ENCODE assay signal across 15 cellular contexts in the genomic region with DNA sequence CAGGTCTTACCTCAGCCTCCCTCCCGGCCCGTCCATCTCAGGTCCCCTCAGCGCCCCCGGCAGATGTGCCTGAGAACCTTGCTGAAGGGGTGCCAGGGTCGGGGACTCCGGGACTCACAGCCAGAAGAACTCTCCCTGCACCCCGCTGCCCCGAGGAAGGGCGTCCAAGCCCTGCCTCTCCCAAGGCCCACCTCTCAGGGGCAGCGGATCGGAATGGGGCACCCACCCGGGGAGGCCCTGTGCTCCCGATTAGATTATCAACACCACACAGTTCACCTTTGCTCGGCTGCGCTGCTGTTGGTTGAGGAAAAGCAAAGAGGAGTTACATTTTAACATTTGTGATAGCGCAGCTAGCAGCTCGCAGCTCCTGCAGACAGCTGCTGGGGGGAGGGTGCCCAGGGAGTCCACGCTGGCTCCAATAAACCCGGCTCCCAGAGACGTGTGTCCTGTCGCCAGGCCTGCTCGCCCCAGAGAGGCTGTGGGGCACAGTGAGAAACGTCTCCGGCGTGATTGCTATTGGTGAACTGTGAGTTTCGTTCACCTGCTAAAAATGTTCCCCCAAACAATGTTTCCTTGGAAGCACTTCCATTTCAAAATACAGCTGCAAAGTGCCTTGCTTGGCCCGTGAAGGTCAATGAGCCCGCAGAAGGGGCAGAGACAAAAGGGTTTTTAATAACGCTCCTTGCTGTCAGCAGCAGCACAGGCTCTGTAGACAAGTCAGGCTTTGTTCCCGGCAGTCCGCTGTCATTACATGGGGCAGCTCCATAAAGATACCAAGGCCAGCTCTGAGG. TPM values are rescaled to one million over a fixed set of nuclear protein-coding genes. Genes with fewer than 3 reads are reported as not detected.
DNase-seq lines count a peak whose midpoint lies in the region; TF ChIP-seq lines count a peak whose summit lies in the region.
"Had no signal": no experiment of that assay in that cellular context is flagged by ENCODE, and none has a peak within 500 bp of the region (broad histone marks: within the 10 kb centered on the region; RNA-seq: fewer than 3 reads in every experiment).

No MANE protein-coding gene starts in this region.

- no peaks in the 10 kb centered on the region for H3F3A ChIP-seq in neural cell (ENCODE audit: insufficient read depth, low read length, poor library complexity, severe bottlenecking)

- TF ChIP-seq CTCF in left ventricle myocardium inferior (IDR thresholded peaks at IDR 0.05; ENCODE audit: borderline replicate concordance) (no peak), neural cell (IDR thresholded peaks at IDR 0.05; ENCODE audit: poor library complexity, severe bottlenecking) (no peak)

- DNase-seq in Ammon's horn (ENCODE audit: low spot score) (peak; percentile 91), RPMI7951 (ENCODE audit: low read depth) (peak; percentile 8), left ventricle myocardium inferior (peak; percentile 17), SK-N-DZ (ENCODE audit: low spot score) (no peak)
- DNase-seq in activated CD4-positive, alpha-beta T cell treated with anti-CD3 and anti-CD28 coated beads for 4 hours = no peak
- no peak for DNase-seq in T-helper 2 cell treated with Interferon-gamma antibody and Interleukin-4, amounts not matched to agents 5 μg/mL and 100 μg/mL, for 36 hours (ENCODE audit: low spot score)
- no peak for DNase-seq in activated CD4-positive, alpha-beta T cell treated with anti-CD3 and anti-CD28 coated beads, Interleukin-2, amount 50 U/mL, for 48 hours
- DNase-seq: activated CD4-positive, alpha-beta T cell treated with anti-CD3 and anti-CD28 coated beads, Interleukin-2, amount 50 U/mL, for 1 hour; effector CD8-positive, alpha-beta T cell; NCI-H774; stimulated activated CD4-positive, alpha-beta T cell treated with anti-CD3 and anti-CD28 coated beads, Interleukin-2, amount 100 ng/mL, for 48 hours had no signal

- TF ChIP-seq EP300 in neural cell (conservative IDR thresholded peaks at IDR 0.05; ENCODE audit: poor library complexity, severe bottlenecking) = no peak

- H3K9me2 ChIP-seq in neural cell (ENCODE audit: insufficient read depth, low read length) = no peaks in the 10 kb centered on the region

- no peaks in the 10 kb centered on the region for H4K20me1 ChIP-seq in neural cell (ENCODE audit: insufficient read depth)

- H3K4me1 ChIP-seq in left ventricle myocardium inferior = peaks cover 22% of the 10 kb centered on the region

- no peaks in the 10 kb centered on the region for H3K9me3 Mint-ChIP-seq in T-helper 2 cell treated with Interferon-gamma antibody and Interleukin-4, amounts not matched to agents 5 μg/mL and 100 μg/mL, for 36 hours
- H3K9me3 Mint-ChIP-seq: activated naive CD4-positive, alpha-beta T cell treated with anti-CD3 and anti-CD28 coated beads, Interleukin-2, amount 50 U/mL, for 24 hours had no signal

- H3K9me3 ChIP-seq in left ventricle myocardium inferior (replicated peaks) (no peaks in the 10 kb centered on the region), neural cell (ENCODE audit: low read length) (no peaks in the 10 kb centered on the region)
- H3K9me3 ChIP-seq: neutrophil had no signal

- peaks cover 19% of the 10 kb centered on the region for H3K27me3 ChIP-seq in left ventricle myocardium inferior (ENCODE audit: low read depth)
- no peaks in the 10 kb centered on the region for H3K27me3 ChIP-seq in neural cell (ENCODE audit: insufficient read depth, low read depth, low read length)
- H3K27me3 ChIP-seq: neutrophil had no signal

- no peak overlapping the region for H2AFZ ChIP-seq in neural cell (ENCODE audit: low read depth, low read length)

- H3K36me3 Mint-ChIP-seq in T-helper 2 cell treated with Interferon-gamma antibody and Interleukin-4, amounts not matched to agents 5 μg/mL and 100 μg/mL, for 36 hours (ENCODE audit: low read depth) = no peaks in the 10 kb centered on the region
- H3K36me3 Mint-ChIP-seq: activated naive CD4-positive, alpha-beta T cell treated with anti-CD3 and anti-CD28 coated beads, Interleukin-2, amount 50 U/mL, for 24 hours had no signal

- H3K79me2 ChIP-seq in neural cell (replicated peaks; ENCODE audit: insufficient read depth, low read length) = no peaks in the 10 kb centered on the region

- no peaks in the 10 kb centered on the region for H3K36me3 ChIP-seq in left ventricle myocardium inferior
- H3K36me3 ChIP-seq in neural cell (ENCODE audit: insufficient read depth, low read length) = no peaks in the 10 kb centered on the region
- H3K36me3 ChIP-seq: neutrophil had no signal

- H3K4me3 Mint-ChIP-seq in T-helper 2 cell treated with Interferon-gamma antibody and Interleukin-4, amounts not matched to agents 5 μg/mL and 100 μg/mL, for 36 hours = no peak overlapping the region
- H3K4me3 Mint-ChIP-seq: activated naive CD4-positive, alpha-beta T cell treated with anti-CD3 and anti-CD28 coated beads, Interleukin-2, amount 50 U/mL, for 24 hours had no signal

- no peak overlapping the region for H3K4me3 ChIP-seq in left ventricle myocardium inferior
- H3K4me3 ChIP-seq in neural cell (ENCODE audit: low read length) = no peak overlapping the region
- H3K4me3 ChIP-seq: SK-N-MC had no signal

- TF ChIP-seq RAD21 in neural cell (conservative IDR thresholded peaks at IDR 0.05) = no peak

- no peak overlapping the region for H3K27ac Mint-ChIP-seq in T-helper 2 cell treated with Interferon-gamma antibody and Interleukin-4, amounts not matched to agents 5 μg/mL and 100 μg/mL, for 36 hours
- H3K27ac Mint-ChIP-seq: activated naive CD4-positive, alpha-beta T cell treated with anti-CD3 and anti-CD28 coated beads, Interleukin-2, amount 50 U/mL, for 24 hours had no signal

- H3K27me3 Mint-ChIP-seq in T-helper 2 cell treated with Interferon-gamma antibody and Interleukin-4, amounts not matched to agents 5 μg/mL and 100 μg/mL, for 36 hours (ENCODE audit: low read depth) = no peaks in the 10 kb centered on the region
- H3K27me3 Mint-ChIP-seq: activated naive CD4-positive, alpha-beta T cell treated with anti-CD3 and anti-CD28 coated beads, Interleukin-2, amount 50 U/mL, for 24 hours had no signal

- H3K4me1 Mint-ChIP-seq in T-helper 2 cell treated with Interferon-gamma antibody and Interleukin-4, amounts not matched to agents 5 μg/mL and 100 μg/mL, for 36 hours (ENCODE audit: low read depth) = no peaks in the 10 kb centered on the region
- H3K4me1 Mint-ChIP-seq: activated naive CD4-positive, alpha-beta T cell treated with anti-CD3 and anti-CD28 coated beads, Interleukin-2, amount 50 U/mL, for 24 hours had no signal

- H3K9ac ChIP-seq in neural cell (ENCODE audit: low read length) = peak overlapping the region; percentile 9

- H3K27ac ChIP-seq in left ventricle myocardium inferior (replicated peaks) = peak overlapping the region; percentile 56
- no peak overlapping the region for H3K27ac ChIP-seq in neural cell (ENCODE audit: low read length)
- H3K27ac ChIP-seq: neutrophil, SK-N-MC had no signal

- intact Hi-C loops in left ventricle myocardium inferior (cut with micrococcal nuclease) = no loop called here

- H3K4me2 ChIP-seq in neural cell (ENCODE audit: low read length) = no peak overlapping the region

TF ChIP-seq in neural cell, 6 proteins besides CTCF, POLR2A, EP300 and RAD21:
- no peak for TF ChIP-seq EZH2 (IDR thresholded peaks at IDR 0.05; ENCODE audit: borderline replicate concordance, insufficient read depth, low read length, poor library complexity, severe bottlenecking)
- no peak for TF ChIP-seq TAF1 (IDR thresholded peaks at IDR 0.05; ENCODE audit: low read depth)
- TF ChIP-seq, protein P1, sequence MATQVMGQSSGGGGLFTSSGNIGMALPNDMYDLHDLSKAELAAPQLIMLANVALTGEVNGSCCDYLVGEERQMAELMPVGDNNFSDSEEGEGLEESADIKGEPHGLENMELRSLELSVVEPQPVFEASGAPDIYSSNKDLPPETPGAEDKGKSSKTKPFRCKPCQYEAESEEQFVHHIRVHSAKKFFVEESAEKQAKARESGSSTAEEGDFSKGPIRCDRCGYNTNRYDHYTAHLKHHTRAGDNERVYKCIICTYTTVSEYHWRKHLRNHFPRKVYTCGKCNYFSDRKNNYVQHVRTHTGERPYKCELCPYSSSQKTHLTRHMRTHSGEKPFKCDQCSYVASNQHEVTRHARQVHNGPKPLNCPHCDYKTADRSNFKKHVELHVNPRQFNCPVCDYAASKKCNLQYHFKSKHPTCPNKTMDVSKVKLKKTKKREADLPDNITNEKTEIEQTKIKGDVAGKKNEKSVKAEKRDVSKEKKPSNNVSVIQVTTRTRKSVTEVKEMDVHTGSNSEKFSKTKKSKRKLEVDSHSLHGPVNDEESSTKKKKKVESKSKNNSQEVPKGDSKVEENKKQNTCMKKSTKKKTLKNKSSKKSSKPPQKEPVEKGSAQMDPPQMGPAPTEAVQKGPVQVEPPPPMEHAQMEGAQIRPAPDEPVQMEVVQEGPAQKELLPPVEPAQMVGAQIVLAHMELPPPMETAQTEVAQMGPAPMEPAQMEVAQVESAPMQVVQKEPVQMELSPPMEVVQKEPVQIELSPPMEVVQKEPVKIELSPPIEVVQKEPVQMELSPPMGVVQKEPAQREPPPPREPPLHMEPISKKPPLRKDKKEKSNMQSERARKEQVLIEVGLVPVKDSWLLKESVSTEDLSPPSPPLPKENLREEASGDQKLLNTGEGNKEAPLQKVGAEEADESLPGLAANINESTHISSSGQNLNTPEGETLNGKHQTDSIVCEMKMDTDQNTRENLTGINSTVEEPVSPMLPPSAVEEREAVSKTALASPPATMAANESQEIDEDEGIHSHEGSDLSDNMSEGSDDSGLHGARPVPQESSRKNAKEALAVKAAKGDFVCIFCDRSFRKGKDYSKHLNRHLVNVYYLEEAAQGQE (IDR thresholded peaks at IDR 0.05; ENCODE audit: borderline replicate concordance) = no peak
- TF ChIP-seq MXI1 (conservative IDR thresholded peaks at IDR 0.05; ENCODE audit: poor library complexity, severe bottlenecking) = no peak
- no peak for TF ChIP-seq POLR2AphosphoS5 (IDR thresholded peaks at IDR 0.05)
- TF ChIP-seq SMC3 (conservative IDR thresholded peaks at IDR 0.05; ENCODE audit: poor library complexity) = no peak

RNA-seq across cellular contexts. Expression of a gene that starts 18.6 kb away (rescaled TPM):
- total RNA-seq in RPMI7951 (2014; rRNA removed; shearing (Covaris generic)) = not detected in 2 replicates
- total RNA-seq in left ventricle myocardium inferior = not detected
- not detected in 2 replicates for polyA plus RNA-seq in neural cell
- not detected in 2 replicates for polyA minus RNA-seq in neural cell
- not detected in 2 replicates for polyA plus RNA-seq in SK-N-DZ (2014; cell fraction: cytosol; rRNA removed)
- not detected in 2 replicates for polyA plus RNA-seq in SK-N-DZ (2014; cell fraction: nucleus; rRNA removed)

RNA-seq across cellular contexts. Expression of a gene that starts 42.4 kb away (rescaled TPM):
- total RNA-seq in RPMI7951 (2014; rRNA removed; shearing (Covaris generic)) = not detected in 2 replicates
- not detected for total RNA-seq in left ventricle myocardium inferior
- not detected in 2 replicates for polyA plus RNA-seq in neural cell
- not detected in 2 replicates for polyA minus RNA-seq in neural cell
- not detected in 2 replicates for polyA plus RNA-seq in SK-N-DZ (2014; cell fraction: cytosol; rRNA removed)
- polyA plus RNA-seq in SK-N-DZ (2014; cell fraction: nucleus; rRNA removed) = not detected in 2 replicates

Comparison
In these comparisons a context has a peak if more than half of its experiments do, and no peak if none do; other contexts are left out.
1. DNase-seq: peak in Ammon's horn (single experiment), RPMI7951 (single experiment) and left ventricle myocardium inferior (single experiment); none in activated CD4-positive, alpha-beta T cell treated with anti-CD3 and anti-CD28 coated beads for 4 hours (0 of 2), T-helper 2 cell treated with Interferon-gamma antibody and Interleukin-4, amounts not matched to agents 5 μg/mL and 100 μg/mL, for 36 hours (single experiment), SK-N-DZ (single experiment) and activated CD4-positive, alpha-beta T cell treated with anti-CD3 and anti-CD28 coated beads, Interleukin-2, amount 50 U/mL, for 48 hours (0 of 2).